24 cellular contexts compared by ENCODE assay signal in genomic region chr11:14136561-14136960, GRCh38.
"Had no signal": no experiment of that assay in that cellular context is flagged by ENCODE, and none has a peak within 500 bp of the region (broad histone marks: within the 10 kb centered on the region; RNA-seq: fewer than 3 reads in every experiment).

No MANE protein-coding gene starts in this region.

- H3K36me3 ChIP-seq: neural progenitor cell, ovary, right lobe of liver, sigmoid colon, thyroid gland, tibial nerve, upper lobe of left lung had no signal

- H3K9me3 ChIP-seq: ovary, psoas muscle, right lobe of liver, sigmoid colon, stomach, thoracic aorta, thyroid gland, tibial nerve, upper lobe of left lung had no signal

- H3K4me3 ChIP-seq: neural progenitor cell, ovary, psoas muscle, right lobe of liver, sigmoid colon, stomach, thoracic aorta, thyroid gland, tibial nerve, upper lobe of left lung had no signal

- H3K27ac ChIP-seq: neural progenitor cell, ovary, parathyroid adenoma, psoas muscle, right lobe of liver, sigmoid colon, stomach, thoracic aorta, thyroid gland, tibial nerve, upper lobe of left lung had no signal

- FAIRE-seq: small intestine, urothelium cell line had no signal

- DNase-seq: natural killer cell; occipital lobe; ovary; posterior cingulate gyrus; psoas muscle; right cardiac atrium; right lobe of liver; sigmoid colon; small intestine; stimulated activated CD4-positive, alpha-beta T cell treated with anti-CD3 and anti-CD28 coated beads, Interleukin-15, amount 100 ng/mL, for 24 hours; stimulated activated CD4-positive, alpha-beta T cell treated with anti-CD3 and anti-CD28 coated beads, Interleukin-2, amount 100 ng/mL, for 24 hours; stimulated activated CD4-positive, alpha-beta T cell treated with anti-CD3 and anti-CD28 coated beads, Interleukin-2, amount 100 ng/mL, for 48 hours; stimulated activated CD4-positive, alpha-beta T cell treated with anti-CD3 and anti-CD28 coated beads, Interleukin-4, amount 100 ng/mL, for 24 hours; stimulated activated naive B cell treated with anti-CD40 and anti-IgM and Interleukin-4, amounts not matched to agents 10 μg/mL and 1 μg/mL and 100 μg/mL, for 72 hours; stimulated activated naive CD4-positive, alpha-beta T cell treated with Interleukin-2 at 50 U/mL for 16 hours; stomach; thyroid gland; trophoblast cell had no signal

- H3K27me3 ChIP-seq: neural progenitor cell, ovary, right lobe of liver, sigmoid colon, stomach, thyroid gland, tibial nerve, upper lobe of left lung had no signal

- H3K4me1 ChIP-seq: neural progenitor cell, parathyroid adenoma, psoas muscle, right lobe of liver, sigmoid colon, thyroid gland, tibial nerve, upper lobe of left lung had no signal
